ENCODE assay signal across 10 cellular contexts in genomic region chr5:34415559-34416198, GRCh38.
DNase-seq lines count a peak whose midpoint lies in the region; ATAC-seq and TF ChIP-seq lines count a peak whose summit lies in the region.
"Had no signal": no experiment of that assay in that cellular context is flagged by ENCODE, and none has a peak within 500 bp of the region (broad histone marks: within the 10 kb centered on the region; RNA-seq: fewer than 3 reads in every experiment).

No MANE protein-coding gene starts in this region.

- WGBS in H9 (ENCODE audit: extremely low coverage, insufficient read length, low lambda C conversion rate) = no CpG with 5 or more reads among the region's 2 CpGs

- H3K9ac ChIP-seq in H9 (ENCODE audit: extremely low read depth, insufficient read length, low read length) (no peak overlapping the region), iPS-20b (ENCODE audit: low read depth, low read length) (peak overlapping the region; percentile 11; the same call in 1 of the 2 replicates)

- no peak overlapping the region for H2AFZ ChIP-seq in H9 (ENCODE audit: low read length)

- peak overlapping the region in 1 of 2 experiments; percentile 67; a peak in 3 of 5 replicates for H3K4me3 Mint-ChIP-seq in H9
- H3K4me3 Mint-ChIP-seq: nephron had no signal

- no peak overlapping the region for H3K4me2 ChIP-seq in H9 (ENCODE audit: insufficient read depth, insufficient read length, low read length)

- no peaks in the 10 kb centered on the region for H3K27me3 ChIP-seq in H9 (ENCODE audit: insufficient read depth, low read length)
- H3K27me3 ChIP-seq in iPS-20b (ENCODE audit: insufficient read depth, low read length) = no peaks in the 10 kb centered on the region
- peaks cover 2% of the 10 kb centered on the region for H3K27me3 ChIP-seq in foreskin keratinocyte

- peaks cover 11% of the 10 kb centered on the region; the same call in 1 of the 2 replicates for H3K4me1 ChIP-seq in H9 (ENCODE audit: insufficient read depth, low read length)
- H3K4me1 ChIP-seq in iPS-20b (ENCODE audit: insufficient read depth, low read length) = peaks cover 50% of the 10 kb centered on the region
- H3K4me1 ChIP-seq in foreskin keratinocyte = no peaks in the 10 kb centered on the region

- H4K5ac ChIP-seq in H9 (ENCODE audit: insufficient read length, low read depth, low read length) = no peak overlapping the region

- no peaks in the 10 kb centered on the region for H3K79me1 ChIP-seq in H9 (ENCODE audit: insufficient read depth, low read depth, low read length, poor library complexity, severe bottlenecking)

- H3K14ac ChIP-seq in H9 (ENCODE audit: insufficient read depth, low read length) = no peak overlapping the region

- TF ChIP-seq CTCF in H9 (conservative IDR thresholded peaks at IDR 0.05) (no peak), foreskin keratinocyte (conservative IDR thresholded peaks at IDR 0.05) (no peak)

- H2BK120ac ChIP-seq in H9 (ENCODE audit: low read depth, low read length, poor library complexity, severe bottlenecking) = no peak overlapping the region

- no peak overlapping the region for H3K23ac ChIP-seq in H9 (ENCODE audit: insufficient read length, low read depth, low read length)

- ATAC-seq in GM18870 (IDR thresholded peaks at IDR 0.05; ENCODE audit: unreplicated experiment) (peak; percentile 100), HG03565 (IDR thresholded peaks at IDR 0.05; ENCODE audit: unreplicated experiment) (peak; percentile 100), foreskin keratinocyte (no peak)

- DNase-seq in H9 (no peak), NCI-H128 (lab: John Stamatoyannopoulos, UW; ENCODE audit: unreplicated experiment) (no peak), foreskin keratinocyte (no peak)
- no peak for DNase-seq in activated CD4-positive, alpha-beta T cell treated with anti-CD3 and anti-CD28 coated beads for 4 hours
- no peak for DNase-seq in effector CD8-positive, alpha-beta T cell (lab: John Stamatoyannopoulos, UW)
- DNase-seq: NCI-H2107 had no signal

- no peak overlapping the region for H3K56ac ChIP-seq in H9 (ENCODE audit: insufficient read length, low read depth, low read length)

- H3K18ac ChIP-seq in H9 (ENCODE audit: insufficient read length, low read depth, low read length) = no peak overlapping the region

- H3K9me3 ChIP-seq in H9 (ENCODE audit: control insufficient read depth, low read depth, low read length) (peaks cover 11% of the 10 kb centered on the region), iPS-20b (ENCODE audit: insufficient read depth, low read depth, low read length) (peaks cover 33% of the 10 kb centered on the region)

- H3K36me3 ChIP-seq in iPS-20b (ENCODE audit: insufficient read depth, low read depth, low read length) = 0 out of 2 replicates have a peak, but pooled peaks cover 5% of the 10 kb centered on the region

- peak overlapping the region; percentile 16 to 99 (median 99) for H3K27ac Mint-ChIP-seq in H9
- H3K27ac Mint-ChIP-seq: nephron had no signal

- no peaks in the 10 kb centered on the region for H4K20me1 ChIP-seq in H9 (ENCODE audit: control insufficient read depth, insufficient read depth, insufficient read length)

- no peak overlapping the region for H4K8ac ChIP-seq in H9 (replicated peaks; ENCODE audit: insufficient read length, low read depth, low read length)

- H2BK12ac ChIP-seq in H9 (ENCODE audit: insufficient read length, low read depth, low read length) = no peak overlapping the region

- H3K4me1 Mint-ChIP-seq in H9 = peaks cover 55 to 57% of the 10 kb centered on the region in 2 experiments

- no peak overlapping the region for H2BK5ac ChIP-seq in H9 (ENCODE audit: insufficient read length, low read length)

- H3K23me2 ChIP-seq in H9 (ENCODE audit: insufficient read length, low read depth, low read length, poor library complexity, severe bottlenecking) = no peaks in the 10 kb centered on the region

- H3K27ac ChIP-seq in H9 (ENCODE audit: insufficient read length, low read depth, low read length) (peak overlapping the region; percentile 91), iPS-20b (ENCODE audit: low read length) (peak overlapping the region; percentile 80), foreskin keratinocyte (no peak overlapping the region)

- H3K27me3 Mint-ChIP-seq in H9 (ENCODE audit: low read depth) = 0 out of 2 replicates have a peak, but pooled peaks cover 2% of the 10 kb centered on the region

- no peaks in the 10 kb centered on the region for H3K79me2 ChIP-seq in H9 (ENCODE audit: insufficient read depth, low read length)

- peaks cover 18 to 25% (median 24%) of the 10 kb centered on the region in 3 experiments for H3K36me3 Mint-ChIP-seq in H9 (ENCODE audit: insufficient read depth in 1 of 3, low read depth in 3 of 3)

- no peak overlapping the region for H2BK20ac ChIP-seq in H9 (ENCODE audit: low read depth, low read length, poor library complexity, severe bottlenecking)

- no peak overlapping the region for H3K4ac ChIP-seq in H9 (ENCODE audit: low read depth, low read length)

- no peak overlapping the region for H4K91ac ChIP-seq in H9 (ENCODE audit: insufficient read length, low read depth, low read length)

- H2BK15ac ChIP-seq in H9 (ENCODE audit: low read depth, low read length) = no peak overlapping the region

- H3K4me3 ChIP-seq in iPS-20b (ENCODE audit: low read length) = peak overlapping the region; percentile 3; the same call in 1 of the 2 replicates

- H3K9me3 Mint-ChIP-seq in H9 = peaks cover 33 to 40% of the 10 kb centered on the region in 2 experiments

- no peak overlapping the region for H2AK5ac ChIP-seq in H9 (ENCODE audit: insufficient read length, low read length)

- H3T11ph ChIP-seq in H9 (ENCODE audit: low read length) = no peak overlapping the region
